1 cellular context compared by ENCODE assay signal in genomic region chr9:99516657-99517049, GRCh38.
TF ChIP-seq lines count a peak whose summit lies in the region.

No MANE protein-coding gene starts in this region.

TF ChIP-seq in GM23338, 12 proteins besides CTCF, POLR2A, EP300 and RAD21 (continued from another document):
- TF ChIP-seq ZNF462 (CRISPR knock-in tag; IDR thresholded peaks at IDR 0.05) = no peak
- no peak for TF ChIP-seq ZNF331 (CRISPR knock-in tag; IDR thresholded peaks at IDR 0.05; ENCODE audit: low read depth)
- no peak for TF ChIP-seq POLR2AphosphoS5 (IDR thresholded peaks at IDR 0.05; ENCODE audit: low read depth)
- no peak for TF ChIP-seq EZH2 (IDR thresholded peaks at IDR 0.05; ENCODE audit: low read depth, unreplicated experiment)
- no peak for TF ChIP-seq STAT1 (IDR thresholded peaks at IDR 0.05; ENCODE audit: unreplicated experiment)
- TF ChIP-seq JUNB (IDR thresholded peaks at IDR 0.05; ENCODE audit: unreplicated experiment) = no peak
- no peak for TF ChIP-seq CREB1 (CRISPR knock-in tag; IDR thresholded peaks at IDR 0.05; ENCODE audit: low read depth)
- TF ChIP-seq ZNF114 (CRISPR knock-in tag; IDR thresholded peaks at IDR 0.05) = no peak
- TF ChIP-seq EZH2phosphoT487 (IDR thresholded peaks at IDR 0.05; ENCODE audit: unreplicated experiment) = no peak
TF ChIP-seq in GM23338: peak in this region for 0.
